Comparison of ENCODE assay signal across 1 cellular context in the genomic region with DNA sequence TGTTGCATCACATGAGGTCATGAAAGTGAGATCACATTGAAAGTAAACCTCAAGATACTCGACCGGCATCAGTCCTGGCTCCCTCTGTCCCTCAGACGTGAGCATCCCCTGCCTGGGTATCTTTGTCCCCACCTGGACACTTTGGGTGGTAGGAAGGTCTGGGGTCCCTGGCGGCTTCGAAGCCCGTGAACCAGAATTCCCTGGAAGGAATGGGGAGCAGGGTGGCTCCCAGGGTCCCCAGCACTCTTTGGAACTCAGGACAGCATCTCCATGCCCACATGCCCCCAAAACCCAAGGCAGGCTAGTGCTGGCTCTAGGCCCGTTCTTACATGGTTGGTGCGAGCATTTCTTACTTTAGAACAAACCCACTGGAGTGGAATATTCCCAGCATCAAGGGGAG.
TF ChIP-seq lines count a peak whose summit lies in the region.

No MANE protein-coding gene starts in this region.

TF ChIP-seq in HepG2, 621 proteins besides CTCF, POLR2A, EP300 and RAD21:
- TF ChIP-seq ZNF251 (CRISPR knock-in tag; IDR thresholded peaks at IDR 0.05) = no peak
- no peak for TF ChIP-seq HMG20B (CRISPR knock-in tag; conservative IDR thresholded peaks at IDR 0.05)
- TF ChIP-seq, protein P1, sequence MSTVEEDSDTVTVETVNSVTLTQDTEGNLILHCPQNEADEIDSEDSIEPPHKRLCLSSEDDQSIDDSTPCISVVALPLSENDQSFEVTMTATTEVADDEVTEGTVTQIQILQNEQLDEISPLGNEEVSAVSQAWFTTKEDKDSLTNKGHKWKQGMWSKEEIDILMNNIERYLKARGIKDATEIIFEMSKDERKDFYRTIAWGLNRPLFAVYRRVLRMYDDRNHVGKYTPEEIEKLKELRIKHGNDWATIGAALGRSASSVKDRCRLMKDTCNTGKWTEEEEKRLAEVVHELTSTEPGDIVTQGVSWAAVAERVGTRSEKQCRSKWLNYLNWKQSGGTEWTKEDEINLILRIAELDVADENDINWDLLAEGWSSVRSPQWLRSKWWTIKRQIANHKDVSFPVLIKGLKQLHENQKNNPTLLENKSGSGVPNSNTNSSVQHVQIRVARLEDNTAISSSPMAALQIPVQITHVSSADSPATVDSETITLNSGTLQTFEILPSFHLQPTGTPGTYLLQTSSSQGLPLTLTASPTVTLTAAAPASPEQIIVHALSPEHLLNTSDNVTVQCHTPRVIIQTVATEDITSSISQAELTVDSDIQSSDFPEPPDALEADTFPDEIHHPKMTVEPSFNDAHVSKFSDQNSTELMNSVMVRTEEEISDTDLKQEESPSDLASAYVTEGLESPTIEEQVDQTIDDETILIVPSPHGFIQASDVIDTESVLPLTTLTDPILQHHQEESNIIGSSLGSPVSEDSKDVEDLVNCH (CRISPR knock-in tag; IDR thresholded peaks at IDR 0.05) = no peak
- no peak for TF ChIP-seq GABPB1 (CRISPR knock-in tag; IDR thresholded peaks at IDR 0.05)
- TF ChIP-seq ZNF20 (CRISPR knock-in tag; IDR thresholded peaks at IDR 0.05) = no peak
- no peak for TF ChIP-seq SATB2 (CRISPR knock-in tag; IDR thresholded peaks at IDR 0.05)
- TF ChIP-seq, protein P2, sequence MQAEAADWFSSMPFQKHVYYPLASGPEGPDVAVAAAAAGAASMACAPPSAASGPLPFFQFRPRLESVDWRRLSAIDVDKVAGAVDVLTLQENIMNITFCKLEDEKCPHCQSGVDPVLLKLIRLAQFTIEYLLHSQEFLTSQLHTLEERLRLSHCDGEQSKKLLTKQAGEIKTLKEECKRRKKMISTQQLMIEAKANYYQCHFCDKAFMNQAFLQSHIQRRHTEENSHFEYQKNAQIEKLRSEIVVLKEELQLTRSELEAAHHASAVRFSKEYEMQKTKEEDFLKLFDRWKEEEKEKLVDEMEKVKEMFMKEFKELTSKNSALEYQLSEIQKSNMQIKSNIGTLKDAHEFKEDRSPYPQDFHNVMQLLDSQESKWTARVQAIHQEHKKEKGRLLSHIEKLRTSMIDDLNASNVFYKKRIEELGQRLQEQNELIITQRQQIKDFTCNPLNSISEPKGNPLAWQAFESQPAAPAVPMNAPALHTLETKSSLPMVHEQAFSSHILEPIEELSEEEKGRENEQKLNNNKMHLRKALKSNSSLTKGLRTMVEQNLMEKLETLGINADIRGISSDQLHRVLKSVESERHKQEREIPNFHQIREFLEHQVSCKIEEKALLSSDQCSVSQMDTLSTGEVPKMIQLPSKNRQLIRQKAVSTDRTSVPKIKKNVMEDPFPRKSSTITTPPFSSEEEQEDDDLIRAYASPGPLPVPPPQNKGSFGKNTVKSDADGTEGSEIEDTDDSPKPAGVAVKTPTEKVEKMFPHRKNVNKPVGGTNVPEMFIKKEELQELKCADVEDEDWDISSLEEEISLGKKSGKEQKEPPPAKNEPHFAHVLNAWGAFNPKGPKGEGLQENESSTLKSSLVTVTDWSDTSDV (CRISPR knock-in tag; IDR thresholded peaks at IDR 0.05) = no peak
- TF ChIP-seq, protein P3, sequence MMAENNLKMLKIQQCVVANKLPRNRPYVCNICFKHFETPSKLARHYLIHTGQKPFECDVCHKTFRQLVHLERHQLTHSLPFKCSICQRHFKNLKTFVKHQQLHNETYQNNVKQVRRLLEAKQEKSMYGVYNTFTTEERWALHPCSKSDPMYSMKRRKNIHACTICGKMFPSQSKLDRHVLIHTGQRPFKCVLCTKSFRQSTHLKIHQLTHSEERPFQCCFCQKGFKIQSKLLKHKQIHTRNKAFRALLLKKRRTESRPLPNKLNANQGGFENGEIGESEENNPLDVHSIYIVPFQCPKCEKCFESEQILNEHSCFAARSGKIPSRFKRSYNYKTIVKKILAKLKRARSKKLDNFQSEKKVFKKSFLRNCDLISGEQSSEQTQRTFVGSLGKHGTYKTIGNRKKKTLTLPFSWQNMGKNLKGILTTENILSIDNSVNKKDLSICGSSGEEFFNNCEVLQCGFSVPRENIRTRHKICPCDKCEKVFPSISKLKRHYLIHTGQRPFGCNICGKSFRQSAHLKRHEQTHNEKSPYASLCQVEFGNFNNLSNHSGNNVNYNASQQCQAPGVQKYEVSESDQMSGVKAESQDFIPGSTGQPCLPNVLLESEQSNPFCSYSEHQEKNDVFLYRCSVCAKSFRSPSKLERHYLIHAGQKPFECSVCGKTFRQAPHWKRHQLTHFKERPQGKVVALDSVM (CRISPR knock-in tag; IDR thresholded peaks at IDR 0.05) = no peak
- TF ChIP-seq, protein P4, sequence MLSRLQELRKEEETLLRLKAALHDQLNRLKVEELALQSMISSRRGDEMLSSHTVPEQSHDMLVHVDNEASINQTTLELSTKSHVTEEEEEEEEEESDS (CRISPR knock-in tag; IDR thresholded peaks at IDR 0.05; ENCODE audit: borderline replicate concordance) = no peak
- no peak for TF ChIP-seq NFYB (CRISPR knock-in tag; IDR thresholded peaks at IDR 0.05)
- TF ChIP-seq, protein P5, sequence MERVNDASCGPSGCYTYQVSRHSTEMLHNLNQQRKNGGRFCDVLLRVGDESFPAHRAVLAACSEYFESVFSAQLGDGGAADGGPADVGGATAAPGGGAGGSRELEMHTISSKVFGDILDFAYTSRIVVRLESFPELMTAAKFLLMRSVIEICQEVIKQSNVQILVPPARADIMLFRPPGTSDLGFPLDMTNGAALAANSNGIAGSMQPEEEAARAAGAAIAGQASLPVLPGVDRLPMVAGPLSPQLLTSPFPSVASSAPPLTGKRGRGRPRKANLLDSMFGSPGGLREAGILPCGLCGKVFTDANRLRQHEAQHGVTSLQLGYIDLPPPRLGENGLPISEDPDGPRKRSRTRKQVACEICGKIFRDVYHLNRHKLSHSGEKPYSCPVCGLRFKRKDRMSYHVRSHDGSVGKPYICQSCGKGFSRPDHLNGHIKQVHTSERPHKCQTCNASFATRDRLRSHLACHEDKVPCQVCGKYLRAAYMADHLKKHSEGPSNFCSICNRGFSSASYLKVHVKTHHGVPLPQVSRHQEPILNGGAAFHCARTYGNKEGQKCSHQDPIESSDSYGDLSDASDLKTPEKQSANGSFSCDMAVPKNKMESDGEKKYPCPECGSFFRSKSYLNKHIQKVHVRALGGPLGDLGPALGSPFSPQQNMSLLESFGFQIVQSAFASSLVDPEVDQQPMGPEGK (CRISPR knock-in tag; IDR thresholded peaks at IDR 0.05) = no peak
- TF ChIP-seq SMARCE1 (IDR thresholded peaks at IDR 0.05; ENCODE audit: borderline replicate concordance) = no peak
- no peak for TF ChIP-seq ZNF121 (CRISPR knock-in tag; IDR thresholded peaks at IDR 0.05)
- no peak for TF ChIP-seq GTF2F1 (IDR thresholded peaks at IDR 0.05; ENCODE audit: low read length)
- TF ChIP-seq KAT7 (CRISPR knock-in tag; IDR thresholded peaks at IDR 0.05; ENCODE audit: borderline replicate concordance) = no peak
- no peak for TF ChIP-seq ZNF160 (CRISPR knock-in tag; IDR thresholded peaks at IDR 0.05)
- TF ChIP-seq ATM (IDR thresholded peaks at IDR 0.05; ENCODE audit: borderline replicate concordance) = no peak
- TF ChIP-seq SUZ12 (IDR thresholded peaks at IDR 0.05; ENCODE audit: low read depth, low read length) = no peak
- TF ChIP-seq, protein P6, sequence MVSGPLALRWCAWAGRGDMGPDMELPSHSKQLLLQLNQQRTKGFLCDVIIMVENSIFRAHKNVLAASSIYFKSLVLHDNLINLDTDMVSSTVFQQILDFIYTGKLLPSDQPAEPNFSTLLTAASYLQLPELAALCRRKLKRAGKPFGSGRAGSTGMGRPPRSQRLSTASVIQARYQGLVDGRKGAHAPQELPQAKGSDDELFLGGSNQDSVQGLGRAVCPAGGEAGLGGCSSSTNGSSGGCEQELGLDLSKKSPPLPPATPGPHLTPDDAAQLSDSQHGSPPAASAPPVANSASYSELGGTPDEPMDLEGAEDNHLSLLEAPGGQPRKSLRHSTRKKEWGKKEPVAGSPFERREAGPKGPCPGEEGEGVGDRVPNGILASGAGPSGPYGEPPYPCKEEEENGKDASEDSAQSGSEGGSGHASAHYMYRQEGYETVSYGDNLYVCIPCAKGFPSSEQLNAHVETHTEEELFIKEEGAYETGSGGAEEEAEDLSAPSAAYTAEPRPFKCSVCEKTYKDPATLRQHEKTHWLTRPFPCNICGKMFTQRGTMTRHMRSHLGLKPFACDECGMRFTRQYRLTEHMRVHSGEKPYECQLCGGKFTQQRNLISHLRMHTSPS (CRISPR knock-in tag; IDR thresholded peaks at IDR 0.05; ENCODE audit: low read depth) = no peak
- TF ChIP-seq HMG20A (CRISPR knock-in tag; IDR thresholded peaks at IDR 0.05; ENCODE audit: borderline replicate concordance) = no peak
TF ChIP-seq in HepG2: peak in this region for 0.
